Comparison of ENCODE assay signal across 1 cellular context in genomic region chr7:107319724-107320228, GRCh38.
A peak's percentile ranks its signal among the peaks of the same experiment; 100 is the strongest.
TF ChIP-seq lines count a peak whose summit lies in the region.

No MANE protein-coding gene starts in this region.

TF ChIP-seq in K562, 482 proteins besides CTCF, POLR2A, EP300 and RAD21 (continued from another document and continues in another):
- no peak for TF ChIP-seq MITF (IDR thresholded peaks at IDR 0.05)
- peak; percentile 75 for TF ChIP-seq TAL1 (IDR thresholded peaks at IDR 0.05)
- no peak for TF ChIP-seq ZNF584 (CRISPR knock-in tag; IDR thresholded peaks at IDR 0.05; ENCODE audit: low read depth)
- TF ChIP-seq KHSRP (IDR thresholded peaks at IDR 0.05) = no peak
- no peak for TF ChIP-seq ETV1 (tag; conservative IDR thresholded peaks at IDR 0.05; ENCODE audit: low read depth)
- TF ChIP-seq GTF2B (IDR thresholded peaks at IDR 0.05; ENCODE audit: extremely low read depth, insufficient read length) = no peak
- no peak for TF ChIP-seq ZNF134 (CRISPR knock-in tag; conservative IDR thresholded peaks at IDR 0.05)
- TF ChIP-seq ZNF395 (CRISPR knock-in tag; IDR thresholded peaks at IDR 0.05) = no peak
- TF ChIP-seq JUND (IDR thresholded peaks at IDR 0.05; ENCODE audit: borderline replicate concordance, low read depth, low read length) = peak; percentile 79; the same call in 1 of the 2 replicates
- TF ChIP-seq JUND (tag; IDR thresholded peaks at IDR 0.05; ENCODE audit: borderline replicate concordance, low read depth, low read length) = peak; percentile 81; the same call in 2 of the 3 replicates
- no peak for TF ChIP-seq CBX3 (IDR thresholded peaks at IDR 0.05; ENCODE audit: borderline replicate concordance in 1 of 2, low read length in 2 of 2)
- no peak for TF ChIP-seq KLF1 (tag; IDR thresholded peaks at IDR 0.05)
- TF ChIP-seq TAF9B (IDR thresholded peaks at IDR 0.05; ENCODE audit: partially characterized antibody) = no peak
- no peak for TF ChIP-seq ZNF239 (CRISPR knock-in tag; IDR thresholded peaks at IDR 0.05)
- peak; percentile 59; the same call in 1 of the 2 replicates for TF ChIP-seq CC2D1A (IDR thresholded peaks at IDR 0.05)
- TF ChIP-seq ATF4 (CRISPR knock-in tag; IDR thresholded peaks at IDR 0.05) = no peak
- TF ChIP-seq HMGXB4 (CRISPR knock-in tag; IDR thresholded peaks at IDR 0.05) = no peak
- peak; percentile 67 for TF ChIP-seq MAFG (tag; conservative IDR thresholded peaks at IDR 0.05)
- no peak for TF ChIP-seq KDM2B (CRISPR knock-in tag; IDR thresholded peaks at IDR 0.05)
- TF ChIP-seq STAT6 (CRISPR knock-in tag; IDR thresholded peaks at IDR 0.05) = no peak
- TF ChIP-seq MAX (CRISPR knock-in tag; IDR thresholded peaks at IDR 0.05) = no peak
- TF ChIP-seq ARID4B (CRISPR knock-in tag; IDR thresholded peaks at IDR 0.05) = no peak
- TF ChIP-seq ETS2 (tag; IDR thresholded peaks at IDR 0.05; ENCODE audit: borderline replicate concordance, poor library complexity, severe bottlenecking) = no peak
- no peak for TF ChIP-seq TEAD2 (tag; IDR thresholded peaks at IDR 0.05)
- no peak for TF ChIP-seq CCNT2 (IDR thresholded peaks at IDR 0.05; ENCODE audit: borderline replicate concordance, extremely low read depth, insufficient read length, low read depth, low read length)
- TF ChIP-seq KAT8 (IDR thresholded peaks at IDR 0.05; ENCODE audit: low read depth) = no peak
- TF ChIP-seq TRIM25 (IDR thresholded peaks at IDR 0.05; ENCODE audit: borderline replicate concordance) = no peak
- TF ChIP-seq CREM (IDR thresholded peaks at IDR 0.05; ENCODE audit: low read depth) = peak; percentile 66
- TF ChIP-seq TOE1 (IDR thresholded peaks at IDR 0.05; ENCODE audit: borderline replicate concordance) = no peak
- TF ChIP-seq TOE1 (CRISPR knock-in tag; IDR thresholded peaks at IDR 0.05; ENCODE audit: borderline replicate concordance, low read depth) = no peak
- no peak for TF ChIP-seq ETS1 (conservative IDR thresholded peaks at IDR 0.05; ENCODE audit: control insufficient read depth, low read depth, low read length)
- no peak for TF ChIP-seq ZNF143 (CRISPR knock-in tag; IDR thresholded peaks at IDR 0.05)
- no peak for TF ChIP-seq PREB (CRISPR knock-in tag; IDR thresholded peaks at IDR 0.05)
